ENCODE assay signal across 8 cellular contexts in genomic region chr11:123430736-123431356, GRCh38. TPM values are rescaled to one million over a fixed set of nuclear protein-coding genes. Genes with fewer than 3 reads are reported as not detected.
A peak's percentile ranks its signal among the peaks of the same experiment; 100 is the strongest.
DNase-seq lines count a peak whose midpoint lies in the region; ATAC-seq, FAIRE-seq and TF ChIP-seq lines count a peak whose summit lies in the region.

No MANE protein-coding gene starts in this region.

- peak overlapping the region; percentile 95 for H3K4me3 Mint-ChIP-seq in T-helper 17 cell

- H3K27ac Mint-ChIP-seq in T-helper 17 cell: peak overlapping the region; percentile 80

- CTCF ChIA-PET in A549 (lab: Yijun Ruan, JAX): interaction anchor here (0.7 to 3.2 kb wide), 9 partner anchors 11 to 332 kb away, joined by 3 to 17 read pairs (median 4); no protein-coding TSS in a partner anchor

- H3K36me3 Mint-ChIP-seq in T-helper 17 cell (ENCODE audit: low read depth): peaks cover 2% of the 10 kb centered on the region

- no peaks in the 10 kb centered on the region for H3K27me3 ChIP-seq in brain microvascular endothelial cell (replicated peaks)

- H3K9me3 ChIP-seq in A549 (peaks cover 3% of the 10 kb centered on the region; the same call in 1 of the 3 replicates), T-helper 17 cell (ENCODE audit: control insufficient read depth, low read length, poor library complexity, severe bottlenecking) (no peaks in the 10 kb centered on the region)

- H3K36me3 ChIP-seq in brain microvascular endothelial cell (replicated peaks): no peaks in the 10 kb centered on the region

- H3K4me3 ChIP-seq in A549 (peak overlapping the region; percentile 93), brain microvascular endothelial cell (ENCODE audit: low read depth, low read length) (peak overlapping the region; percentile 71)

- H3K4me2 ChIP-seq in A549: peak overlapping the region; percentile 83

- no peak for FAIRE-seq in A549 (lab: Jason Lieb, UNC)

- peak; percentile 52 for TF ChIP-seq POLR2A in A549 (IDR thresholded peaks at IDR 0.05; ENCODE audit: low read length)

- TF ChIP-seq CTCF in A549 (IDR thresholded peaks at IDR 0.05) (no peak), brain microvascular endothelial cell (IDR thresholded peaks at IDR 0.05; ENCODE audit: low read depth, low read length, missing control alignments) (no peak)

- peaks cover 22% of the 10 kb centered on the region for H3K4me1 Mint-ChIP-seq in T-helper 17 cell

- DNase-seq in A549 (ENCODE audit: low read depth in 1 of 2, low spot score in 1 of 2): peak; percentile 49 to 72
- DNase-seq in T-helper 17 cell: peak; percentile 30 to 43 (median 43)
- DNase-seq in brain microvascular endothelial cell: peak; percentile 24
- peak; percentile 38 for DNase-seq in kidney tubule cell (ENCODE audit: low spot score)
- DNase-seq in stimulated activated CD4-positive, alpha-beta T cell treated with anti-CD3 and anti-CD28 coated beads, Interleukin-1b, Interleukin-23, amount 100 ng/mL, for 48 hours: peak; percentile 67
- no peak for DNase-seq in OCI-M1 (lab: John Stamatoyannopoulos, UW)

- 0% methylated on average over 3 of the region's 61 CpGs for WGBS in A549 (ENCODE audit: missing lambda C conversion rate)

- ATAC-seq in A549: peak; percentile 79 to 83
- ATAC-seq in GM18861 (IDR thresholded peaks at IDR 0.05; ENCODE audit: unreplicated experiment): peak; percentile 24
- ATAC-seq in HG03432 (IDR thresholded peaks at IDR 0.05; ENCODE audit: unreplicated experiment): peak; percentile 64
- peak; percentile 66 for ATAC-seq in T-helper 17 cell

- peaks cover 9% of the 10 kb centered on the region for H3K27me3 Mint-ChIP-seq in T-helper 17 cell

- no peak for TF ChIP-seq EP300 in A549 (IDR thresholded peaks at IDR 0.05)

- no peak for TF ChIP-seq RAD21 in A549 (conservative IDR thresholded peaks at IDR 0.05 in 1 of 2, IDR thresholded peaks at IDR 0.05 in 1 of 2)

- H3K27ac ChIP-seq in A549 (peak overlapping the region; percentile 94 to 95), brain microvascular endothelial cell (peak overlapping the region; percentile 10)

- POLR2A ChIA-PET in A549 (lab: Yijun Ruan, JAX): interaction anchor here (1.1 to 1.5 kb wide), 2 partner anchors 13 to 23 kb away, joined by 4 read pairs; no protein-coding TSS in a partner anchor

- in situ Hi-C loops in brain microvascular endothelial cell (cut with HindIII; ENCODE audit: low pct_ligation_motif_present, low sequenced_read_pairs): no loop called here

- H3K4me1 ChIP-seq in A549: peaks cover 14% of the 10 kb centered on the region; the same call in 2 of the 3 replicates

TF ChIP-seq in A549, 52 proteins besides CTCF, POLR2A, EP300 and RAD21:
- TF ChIP-seq JUN (IDR thresholded peaks at IDR 0.05): peak in 1 of 2 experiments; percentile 54; a peak in 3 of 5 replicates
- peak; percentile 45; the same call in 1 of the 2 replicates for TF ChIP-seq MAX (IDR thresholded peaks at IDR 0.05)
- TF ChIP-seq CEBPB (IDR thresholded peaks at IDR 0.05): no peak
- peak; percentile 65 for TF ChIP-seq E2F6 (IDR thresholded peaks at IDR 0.05; ENCODE audit: borderline replicate concordance, low read depth)

RNA-seq across cellular contexts. Expression of gene GRAMD1B, which starts 0.8 kb away (rescaled TPM):
- polyA plus RNA-seq in A549 (2011; rRNA removed): 108 and 113 TPM in 2 replicates
- polyA plus RNA-seq in A549 (2012; cell fraction: cytosol; rRNA removed): 39.1 and 47.4 TPM in 2 replicates
- polyA plus RNA-seq in A549 (2012; cell fraction: nucleus; rRNA removed): 93.2 and 96.9 TPM in 2 replicates
- 38.4 to 55.5 TPM (median 48.9 TPM) in 3 replicates for polyA plus RNA-seq in A549 (2017; fragmentation: RNase III; extraction: RNeasy Plus Mini Kit Qiagen cat#74134 plus additional on column Dnase treatment)
- 139 and 141 TPM in 2 replicates for polyA minus RNA-seq in A549 (2011; rRNA and poly(A)+ RNA removed)
- 10 to 100 TPM; 25.1 to 33.1 TPM for total RNA-seq in T-helper 17 cell

Comparison
In these comparisons a context has a peak if more than half of its experiments do, and no peak if none do; other contexts are left out.
1. ATAC-seq: peak in every context shown above with its lines; median percentile 81 in A549; 66 in T-helper 17 cell; 64 in HG03432; 24 in GM18861.